In the genomic region with DNA sequence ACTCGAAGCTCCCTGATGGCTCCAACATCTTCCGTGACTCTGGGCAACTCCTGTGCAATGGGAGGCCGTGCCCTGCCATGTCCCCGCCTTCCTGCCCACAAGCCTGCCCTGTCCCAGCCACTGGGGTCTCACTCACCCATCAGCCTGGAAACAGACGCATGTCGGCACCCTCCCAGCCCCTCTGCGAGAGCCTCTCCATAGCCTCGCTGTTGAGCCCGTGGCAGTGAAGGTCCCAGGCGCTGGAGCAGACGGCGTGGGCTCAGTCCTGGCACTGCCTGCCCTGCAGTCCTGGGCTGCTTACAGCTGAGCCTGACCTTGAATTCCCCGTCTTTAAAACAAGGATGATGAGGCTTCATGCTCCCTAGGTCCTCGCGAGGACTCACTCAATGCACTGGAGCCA, we compare ENCODE assay signal across 14 cellular contexts. TPM values are rescaled to one million over a fixed set of nuclear protein-coding genes. Genes with fewer than 3 reads are reported as not detected.
DNase-seq lines count a peak whose midpoint lies in the region; ATAC-seq and TF ChIP-seq lines count a peak whose summit lies in the region.
"Had no signal": no experiment of that assay in that cellular context is flagged by ENCODE, and none has a peak within 500 bp of the region (broad histone marks: within the 10 kb centered on the region; RNA-seq: fewer than 3 reads in every experiment).

No MANE protein-coding gene starts in this region.

- H3K9me3 ChIP-seq in BLaER1 (no peaks in the 10 kb centered on the region), endodermal cell (ENCODE audit: control insufficient read depth, low read length) (no peaks in the 10 kb centered on the region), upper lobe of right lung (no peaks in the 10 kb centered on the region)

- ATAC-seq in activated T-helper 17 cell treated with anti-CD3 and anti-CD28 coated beads, Interleukin-2, amount 50 U/mL, for 72 hours (replicated peaks), result no peak
- ATAC-seq in stimulated activated effector memory CD8-positive, alpha-beta T cell treated with anti-CD3 and anti-CD28 coated beads, Interleukin-12 subunit alpha, Interleukin-12 subunit beta, amount 100 ng/mL, for 72 hours, result no peak
- ATAC-seq in upper lobe of right lung, result no peak
- ATAC-seq: GM12878 had no signal

- DNase-seq in endodermal cell (no peak), upper lobe of right lung (no peak), LoVo (ENCODE audit: low spot score) (no peak), NAMALWA (ENCODE audit: low spot score) (no peak)
- DNase-seq in stimulated activated effector memory CD8-positive, alpha-beta T cell treated with anti-CD3 and anti-CD28 coated beads, Interleukin-12 subunit alpha, Interleukin-12 subunit beta, amount 100 ng/mL, for 72 hours (ENCODE audit: low spot score in 2 of 2), result no peak
- DNase-seq: ACHN, DMS79, GOT3, H9 had no signal

- peak overlapping the region; percentile 70 for H3K4me2 ChIP-seq in BLaER1

- H3K27me3 Mint-ChIP-seq in activated T-helper 17 cell treated with anti-CD3 and anti-CD28 coated beads, Interleukin-2, amount 50 U/mL, for 72 hours, result no peaks in the 10 kb centered on the region
- H3K27me3 Mint-ChIP-seq in endodermal cell (ENCODE audit: insufficient read depth), result no peaks in the 10 kb centered on the region
- H3K27me3 Mint-ChIP-seq: CD4-positive, alpha-beta memory T cell had no signal

- H3K9ac ChIP-seq in BLaER1, result no peak overlapping the region
- H3K9ac ChIP-seq in endodermal cell (ENCODE audit: extremely low read depth, low read length, poor library complexity, severe bottlenecking), result no peak overlapping the region

- WGBS in endodermal cell (ENCODE audit: insufficient coverage in 1 of 2, insufficient read length in 1 of 2), 2 experiments, result 95% methylated on average over 8 to 15 of the region's 15 CpGs

- intact Hi-C loops in upper lobe of right lung (cut with DNase I), result no loop called here

- no peak overlapping the region for H3K4me3 Mint-ChIP-seq in activated T-helper 17 cell treated with anti-CD3 and anti-CD28 coated beads, Interleukin-2, amount 50 U/mL, for 72 hours
- no peak overlapping the region for H3K4me3 Mint-ChIP-seq in endodermal cell
- H3K4me3 Mint-ChIP-seq in stimulated activated effector memory CD8-positive, alpha-beta T cell treated with anti-CD3 and anti-CD28 coated beads, Interleukin-12 subunit alpha, Interleukin-12 subunit beta, amount 100 ng/mL, for 72 hours, result no peak overlapping the region
- H3K4me3 Mint-ChIP-seq: H9 had no signal

- H3K27ac Mint-ChIP-seq in activated T-helper 17 cell treated with anti-CD3 and anti-CD28 coated beads, Interleukin-2, amount 50 U/mL, for 72 hours, result peak overlapping the region; percentile 92
- H3K27ac Mint-ChIP-seq in endodermal cell, result peak overlapping the region; percentile 55
- H3K27ac Mint-ChIP-seq in stimulated activated effector memory CD8-positive, alpha-beta T cell treated with anti-CD3 and anti-CD28 coated beads, Interleukin-12 subunit alpha, Interleukin-12 subunit beta, amount 100 ng/mL, for 72 hours, result peak overlapping the region; percentile 97

- peaks cover 12% of the 10 kb centered on the region for H3K36me3 Mint-ChIP-seq in activated T-helper 17 cell treated with anti-CD3 and anti-CD28 coated beads, Interleukin-2, amount 50 U/mL, for 72 hours (ENCODE audit: low read depth)
- H3K36me3 Mint-ChIP-seq in endodermal cell (ENCODE audit: low read depth), result peaks cover 12% of the 10 kb centered on the region
- H3K36me3 Mint-ChIP-seq in stimulated activated effector memory CD8-positive, alpha-beta T cell treated with anti-CD3 and anti-CD28 coated beads, Interleukin-12 subunit alpha, Interleukin-12 subunit beta, amount 100 ng/mL, for 72 hours, result peaks cover 14% of the 10 kb centered on the region
- H3K36me3 Mint-ChIP-seq: CD4-positive, alpha-beta memory T cell had no signal

- H4K20me1 ChIP-seq in BLaER1, result peaks cover 53% of the 10 kb centered on the region

- TF ChIP-seq CTCF in endodermal cell (conservative IDR thresholded peaks at IDR 0.05) (no peak), upper lobe of right lung (IDR thresholded peaks at IDR 0.05) (no peak)

- peaks cover 12% of the 10 kb centered on the region for H3K4me1 Mint-ChIP-seq in activated T-helper 17 cell treated with anti-CD3 and anti-CD28 coated beads, Interleukin-2, amount 50 U/mL, for 72 hours
- H3K4me1 Mint-ChIP-seq in endodermal cell, result peaks cover 12% of the 10 kb centered on the region
- peaks cover 25% of the 10 kb centered on the region for H3K4me1 Mint-ChIP-seq in stimulated activated effector memory CD8-positive, alpha-beta T cell treated with anti-CD3 and anti-CD28 coated beads, Interleukin-12 subunit alpha, Interleukin-12 subunit beta, amount 100 ng/mL, for 72 hours

- H3K27ac ChIP-seq in BLaER1, result no peak overlapping the region
- H3K27ac ChIP-seq in endodermal cell (ENCODE audit: low read depth, low read length), result no peak overlapping the region
- H3K27ac ChIP-seq in upper lobe of right lung, result no peak overlapping the region
- H3K27ac ChIP-seq: C4-2B had no signal

- H3K4me1 ChIP-seq in BLaER1 (peaks cover 83% of the 10 kb centered on the region), endodermal cell (ENCODE audit: control insufficient read depth, insufficient read depth, low read length) (peaks cover 3% of the 10 kb centered on the region), upper lobe of right lung (peaks cover 8% of the 10 kb centered on the region)

- no peaks in the 10 kb centered on the region for H3K9me3 Mint-ChIP-seq in activated T-helper 17 cell treated with anti-CD3 and anti-CD28 coated beads, Interleukin-2, amount 50 U/mL, for 72 hours
- H3K9me3 Mint-ChIP-seq in endodermal cell, result peaks cover under 1% of the 10 kb centered on the region
- no peaks in the 10 kb centered on the region for H3K9me3 Mint-ChIP-seq in stimulated activated effector memory CD8-positive, alpha-beta T cell treated with anti-CD3 and anti-CD28 coated beads, Interleukin-12 subunit alpha, Interleukin-12 subunit beta, amount 100 ng/mL, for 72 hours

- H3K4me3 ChIP-seq in BLaER1 (no peak overlapping the region), endodermal cell (ENCODE audit: low read length) (no peak overlapping the region), upper lobe of right lung (no peak overlapping the region)
- H3K4me3 ChIP-seq: GM12878 had no signal

- H3K27me3 ChIP-seq in BLaER1 (peaks cover 49% of the 10 kb centered on the region), endodermal cell (ENCODE audit: control insufficient read depth, insufficient read depth, low read length, poor library complexity, severe bottlenecking) (no peaks in the 10 kb centered on the region), upper lobe of right lung (peaks cover 5% of the 10 kb centered on the region)

- H3K36me3 ChIP-seq in BLaER1, result no peaks in the 10 kb centered on the region
- no peaks in the 10 kb centered on the region for H3K36me3 ChIP-seq in endodermal cell (ENCODE audit: control insufficient read depth, insufficient read depth, low read length)
- H3K36me3 ChIP-seq in upper lobe of right lung, result no peaks in the 10 kb centered on the region

RNA-seq across cellular contexts. Expression of gene MCF2L, which starts 37.0 kb away (rescaled TPM):
- 1 to 10 TPM; 2.0 to 3.0 TPM for total RNA-seq in activated T-helper 17 cell treated with anti-CD3 and anti-CD28 coated beads, Interleukin-2, amount 50 U/mL, for 72 hours
- total RNA-seq in endodermal cell (10 to 100 TPM; 48.0 to 49.9 TPM), upper lobe of right lung (69.7 TPM)
- polyA plus RNA-seq in endodermal cell (2013, experiment 1 of 2), result 29.6 TPM
- 27.9 TPM for polyA plus RNA-seq in endodermal cell (2013, experiment 2 of 2)

Comparison
In these comparisons a context has a peak if more than half of its experiments do, and no peak if none do; other contexts are left out.
1. RNA of gene MCF2L, which starts 37.0 kb away (total RNA-seq): 69.7 TPM in upper lobe of right lung (single experiment) and 48.0 to 49.9 TPM in endodermal cell; 2.0 to 3.0 TPM in activated T-helper 17 cell treated with anti-CD3 and anti-CD28 coated beads, Interleukin-2, amount 50 U/mL, for 72 hours; every median in the first group is over 10 times any median in the second.
2. Peak in every context shown above with its lines, with median percentiles within 50 percentile points of each other: H3K27ac Mint-ChIP-seq.